Comparison of ENCODE assay signal across 1 cellular context in the genomic region with DNA sequence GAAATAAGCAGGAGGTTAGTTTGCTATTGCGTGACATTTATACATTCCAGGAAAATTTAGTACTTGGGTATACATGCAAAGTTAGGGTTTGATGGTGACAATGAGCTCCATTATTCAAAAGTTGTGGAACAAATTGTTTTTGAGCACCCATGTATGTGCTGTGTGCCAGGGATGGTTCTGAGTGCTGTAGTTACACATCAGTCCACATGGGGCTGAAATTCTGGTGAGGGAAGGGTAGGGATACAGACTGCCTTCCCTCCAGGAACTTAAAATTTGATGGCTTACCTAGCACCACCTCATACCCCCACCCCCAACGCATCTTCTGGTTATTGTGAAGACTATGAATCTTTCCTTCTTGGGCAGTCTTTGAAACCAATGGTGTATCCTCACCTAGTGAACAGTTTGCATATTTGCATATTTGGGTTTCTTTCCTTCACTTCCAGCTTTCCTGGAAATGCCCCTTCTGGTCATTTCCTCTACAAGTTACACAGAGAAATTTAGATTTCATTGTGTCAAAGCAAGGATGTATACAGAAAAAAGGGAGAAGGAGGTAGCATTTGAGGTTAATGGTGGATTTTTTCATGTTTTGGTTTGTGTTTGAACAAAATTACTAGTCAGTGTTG.
TF ChIP-seq lines count a peak whose summit lies in the region.

No MANE protein-coding gene starts in this region.

TF ChIP-seq in Ishikawa, 13 proteins besides CTCF, POLR2A, EP300 and RAD21 (continued from another document):
- TF ChIP-seq, protein P1, sequence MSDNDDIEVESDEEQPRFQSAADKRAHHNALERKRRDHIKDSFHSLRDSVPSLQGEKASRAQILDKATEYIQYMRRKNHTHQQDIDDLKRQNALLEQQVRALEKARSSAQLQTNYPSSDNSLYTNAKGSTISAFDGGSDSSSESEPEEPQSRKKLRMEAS (IDR thresholded peaks at IDR 0.05), result no peak
- TF ChIP-seq TEAD4 (IDR thresholded peaks at IDR 0.05) (no peak), TCF12 (IDR thresholded peaks at IDR 0.05; ENCODE audit: low read depth) (no peak), CREB1 (IDR thresholded peaks at IDR 0.05; ENCODE audit: low read depth) (no peak), EGR1 (IDR thresholded peaks at IDR 0.05) (no peak), YY1 (IDR thresholded peaks at IDR 0.05; ENCODE audit: low read depth) (no peak)
- TF ChIP-seq, protein P2, sequence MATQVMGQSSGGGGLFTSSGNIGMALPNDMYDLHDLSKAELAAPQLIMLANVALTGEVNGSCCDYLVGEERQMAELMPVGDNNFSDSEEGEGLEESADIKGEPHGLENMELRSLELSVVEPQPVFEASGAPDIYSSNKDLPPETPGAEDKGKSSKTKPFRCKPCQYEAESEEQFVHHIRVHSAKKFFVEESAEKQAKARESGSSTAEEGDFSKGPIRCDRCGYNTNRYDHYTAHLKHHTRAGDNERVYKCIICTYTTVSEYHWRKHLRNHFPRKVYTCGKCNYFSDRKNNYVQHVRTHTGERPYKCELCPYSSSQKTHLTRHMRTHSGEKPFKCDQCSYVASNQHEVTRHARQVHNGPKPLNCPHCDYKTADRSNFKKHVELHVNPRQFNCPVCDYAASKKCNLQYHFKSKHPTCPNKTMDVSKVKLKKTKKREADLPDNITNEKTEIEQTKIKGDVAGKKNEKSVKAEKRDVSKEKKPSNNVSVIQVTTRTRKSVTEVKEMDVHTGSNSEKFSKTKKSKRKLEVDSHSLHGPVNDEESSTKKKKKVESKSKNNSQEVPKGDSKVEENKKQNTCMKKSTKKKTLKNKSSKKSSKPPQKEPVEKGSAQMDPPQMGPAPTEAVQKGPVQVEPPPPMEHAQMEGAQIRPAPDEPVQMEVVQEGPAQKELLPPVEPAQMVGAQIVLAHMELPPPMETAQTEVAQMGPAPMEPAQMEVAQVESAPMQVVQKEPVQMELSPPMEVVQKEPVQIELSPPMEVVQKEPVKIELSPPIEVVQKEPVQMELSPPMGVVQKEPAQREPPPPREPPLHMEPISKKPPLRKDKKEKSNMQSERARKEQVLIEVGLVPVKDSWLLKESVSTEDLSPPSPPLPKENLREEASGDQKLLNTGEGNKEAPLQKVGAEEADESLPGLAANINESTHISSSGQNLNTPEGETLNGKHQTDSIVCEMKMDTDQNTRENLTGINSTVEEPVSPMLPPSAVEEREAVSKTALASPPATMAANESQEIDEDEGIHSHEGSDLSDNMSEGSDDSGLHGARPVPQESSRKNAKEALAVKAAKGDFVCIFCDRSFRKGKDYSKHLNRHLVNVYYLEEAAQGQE (IDR thresholded peaks at IDR 0.05; ENCODE audit: low read depth), result no peak
